ENCODE assay signal across 26 cellular contexts in the genomic region with DNA sequence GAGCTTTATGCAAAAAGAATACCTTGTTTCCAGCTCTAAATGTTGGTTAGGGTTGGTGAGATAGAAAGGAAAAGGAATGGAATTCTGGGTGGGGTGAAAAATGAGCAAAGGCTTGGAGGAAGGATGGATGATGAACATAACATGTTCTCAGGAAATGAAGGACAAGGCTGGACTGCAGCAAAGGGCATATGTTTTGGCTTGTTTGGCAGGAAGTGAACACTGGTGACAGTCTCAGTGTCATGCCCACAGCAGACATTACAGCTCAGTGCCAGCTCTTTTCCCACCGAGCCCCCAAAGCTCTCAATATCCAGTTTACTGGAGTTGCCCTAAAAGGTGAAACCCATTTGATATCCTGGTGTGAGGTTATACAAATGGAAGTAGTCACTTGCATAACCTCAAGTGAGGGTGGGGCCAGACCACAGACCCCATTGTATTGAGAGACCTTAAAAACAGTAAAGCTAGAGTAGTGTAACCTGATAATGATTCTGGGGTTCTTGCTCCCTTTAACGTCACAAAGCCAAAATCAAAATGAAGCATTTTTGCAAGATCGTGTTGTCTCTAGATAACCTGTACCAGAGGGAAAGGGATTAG.
DNase-seq lines count a peak whose midpoint lies in the region; ATAC-seq, FAIRE-seq and TF ChIP-seq lines count a peak whose summit lies in the region.
"Had no signal": no experiment of that assay in that cellular context is flagged by ENCODE, and none has a peak within 500 bp of the region (broad histone marks: within the 10 kb centered on the region; RNA-seq: fewer than 3 reads in every experiment).

No MANE protein-coding gene starts in this region.

- peaks cover 21% of the 10 kb centered on the region; the same call in 2 of the 3 replicates for H3K4me1 Mint-ChIP-seq in GM23338
- H3K4me1 Mint-ChIP-seq: activated CD4-positive, alpha-beta T cell treated with anti-CD3 and anti-CD28 coated beads, Interleukin-2, amount 10 ng/mL, durations not matched to agents 24 days and 14 days; activated naive CD4-positive, alpha-beta T cell treated with anti-CD3 and anti-CD28 coated beads, Interleukin-2, amount 50 U/mL, for 24 hours; central memory CD8-positive, alpha-beta T cell; IgD-negative memory B cell; neural crest cell had no signal

- no peaks in the 10 kb centered on the region for H3K79me2 ChIP-seq in GM23338 (replicated peaks; ENCODE audit: insufficient read depth)

- H3K27ac ChIP-seq in 22Rv1 (peak overlapping the region; percentile 72), GM23338 (ENCODE audit: low read depth) (no peak overlapping the region)
- H3K27ac ChIP-seq: lower lobe of right lung, sigmoid colon, SK-N-MC, thyroid gland had no signal

- TF ChIP-seq CTCF in 22Rv1 (IDR thresholded peaks at IDR 0.05) (no peak), GM23338 (conservative IDR thresholded peaks at IDR 0.05; ENCODE audit: low read depth in 2 of 2) (no peak), bronchial epithelial cell (IDR thresholded peaks at IDR 0.05; ENCODE audit: insufficient read depth, low read length, severe bottlenecking) (no peak)

- no peaks in the 10 kb centered on the region for H3F3A ChIP-seq in GM23338 (replicated peaks; ENCODE audit: low read depth)

- H3K4me3 ChIP-seq in GM23338 (no peak overlapping the region), bronchial epithelial cell (ENCODE audit: low read depth, low read length) (no peak overlapping the region)
- H3K4me3 ChIP-seq: lower lobe of right lung, sigmoid colon, SK-N-MC, thyroid gland had no signal

- DNase-seq in GM23338 (ENCODE audit: low spot score) (peak; percentile 53), bronchial epithelial cell (ENCODE audit: low read depth) (peak; percentile 20), iPS DF 19.7 (ENCODE audit: low read depth, low spot score) (peak; percentile 9)
- no peak for DNase-seq in effector CD4-positive, alpha-beta T cell
- no peak for DNase-seq in stimulated activated CD8-positive, alpha-beta memory T cell treated with anti-CD3 and anti-CD28 coated beads, Interleukin-4, amount 100 ng/mL, for 48 hours
- no peak for DNase-seq in stimulated activated CD4-positive, alpha-beta T cell treated with anti-CD3 and anti-CD28 coated beads, Interleukin-4, amount 100 ng/mL, for 4 hours
- DNase-seq: activated CD4-positive, alpha-beta T cell treated with anti-CD3 and anti-CD28 coated beads, Interleukin-2, amount 10 ng/mL, durations not matched to agents 24 days and 14 days; activated T-cell treated with anti-CD3 and anti-CD28 coated beads, Interleukin-2, amount 50 U/mL, for 72 hours; aorta; head of caudate nucleus; lower lobe of right lung; NCI-H1092 treated with DMSO at 0.1 percent for 48 hours; NCI-H1930; NCI-H510A; posterior cingulate gyrus; sigmoid colon; thyroid gland had no signal

- H3K9me3 Mint-ChIP-seq in GM23338 = no peaks in the 10 kb centered on the region
- H3K9me3 Mint-ChIP-seq: activated CD4-positive, alpha-beta T cell treated with anti-CD3 and anti-CD28 coated beads, Interleukin-2, amount 10 ng/mL, durations not matched to agents 24 days and 14 days; activated naive CD4-positive, alpha-beta T cell treated with anti-CD3 and anti-CD28 coated beads, Interleukin-2, amount 50 U/mL, for 24 hours; activated T-cell treated with anti-CD3 and anti-CD28 coated beads, Interleukin-2, amount 50 U/mL, for 72 hours; central memory CD8-positive, alpha-beta T cell; neural crest cell; stimulated activated naive CD8-positive, alpha-beta T cell treated with anti-CD3 and anti-CD28 coated beads, Interleukin-15, Interleukin-2, amounts not matched to agents 100 ng/mL and 50 ng/mL, for 24 hours had no signal

- 0 out of 3 replicates have a peak overlapping the region, but pooled peaks have one; percentile 15 for H3K4me3 Mint-ChIP-seq in GM23338
- H3K4me3 Mint-ChIP-seq: activated CD4-positive, alpha-beta T cell treated with anti-CD3 and anti-CD28 coated beads, Interleukin-2, amount 10 ng/mL, durations not matched to agents 24 days and 14 days; activated naive CD4-positive, alpha-beta T cell treated with anti-CD3 and anti-CD28 coated beads, Interleukin-2, amount 50 U/mL, for 24 hours; activated T-cell treated with anti-CD3 and anti-CD28 coated beads, Interleukin-2, amount 50 U/mL, for 72 hours; central memory CD8-positive, alpha-beta T cell; IgD-negative memory B cell; neural crest cell; stimulated activated naive CD8-positive, alpha-beta T cell treated with anti-CD3 and anti-CD28 coated beads, Interleukin-15, Interleukin-2, amounts not matched to agents 100 ng/mL and 50 ng/mL, for 24 hours had no signal

- H3K9me2 ChIP-seq in GM23338 (ENCODE audit: insufficient read depth) = no peaks in the 10 kb centered on the region

- H3K27me3 ChIP-seq in GM23338 (ENCODE audit: insufficient read depth) (no peaks in the 10 kb centered on the region), bronchial epithelial cell (ENCODE audit: control insufficient read depth, insufficient read depth, low read length) (no peaks in the 10 kb centered on the region)
- H3K27me3 ChIP-seq: sigmoid colon, thyroid gland had no signal

- H3K4me1 ChIP-seq in GM23338 (ENCODE audit: insufficient read depth) = peaks cover 23% of the 10 kb centered on the region
- H3K4me1 ChIP-seq: lower lobe of right lung, sigmoid colon, thyroid gland had no signal

- H3K36me3 ChIP-seq in GM23338 (ENCODE audit: insufficient read depth) (no peaks in the 10 kb centered on the region), bronchial epithelial cell (ENCODE audit: control insufficient read depth, insufficient read depth, low read length) (no peaks in the 10 kb centered on the region)

- H3K27me3 Mint-ChIP-seq in GM23338 (ENCODE audit: insufficient read depth, low read depth, poor library complexity) = no peaks in the 10 kb centered on the region
- H3K27me3 Mint-ChIP-seq: activated naive CD4-positive, alpha-beta T cell treated with anti-CD3 and anti-CD28 coated beads, Interleukin-2, amount 50 U/mL, for 24 hours; central memory CD8-positive, alpha-beta T cell; IgD-negative memory B cell; stimulated activated naive CD8-positive, alpha-beta T cell treated with anti-CD3 and anti-CD28 coated beads, Interleukin-15, Interleukin-2, amounts not matched to agents 100 ng/mL and 50 ng/mL, for 24 hours had no signal

- FAIRE-seq in bronchial epithelial cell (lab: Jason Lieb, UNC) = no peak
- FAIRE-seq: islet of Langerhans, RCC 7860 had no signal

- no peak overlapping the region for H2AFZ ChIP-seq in GM23338

- H3K36me3 Mint-ChIP-seq in GM23338 (ENCODE audit: low read depth) = no peaks in the 10 kb centered on the region
- H3K36me3 Mint-ChIP-seq: activated naive CD4-positive, alpha-beta T cell treated with anti-CD3 and anti-CD28 coated beads, Interleukin-2, amount 50 U/mL, for 24 hours had no signal

- H4K20me1 ChIP-seq in GM23338 (replicated peaks; ENCODE audit: insufficient read depth) = no peaks in the 10 kb centered on the region

- no peak overlapping the region for H3K27ac Mint-ChIP-seq in GM23338
- H3K27ac Mint-ChIP-seq: activated CD4-positive, alpha-beta T cell treated with anti-CD3 and anti-CD28 coated beads, Interleukin-2, amount 10 ng/mL, durations not matched to agents 24 days and 14 days; activated naive CD4-positive, alpha-beta T cell treated with anti-CD3 and anti-CD28 coated beads, Interleukin-2, amount 50 U/mL, for 24 hours; activated T-cell treated with anti-CD3 and anti-CD28 coated beads, Interleukin-2, amount 50 U/mL, for 72 hours; IgD-negative memory B cell; stimulated activated naive CD8-positive, alpha-beta T cell treated with anti-CD3 and anti-CD28 coated beads, Interleukin-15, Interleukin-2, amounts not matched to agents 100 ng/mL and 50 ng/mL, for 24 hours had no signal

- ATAC-seq in GM23338 = peak; percentile 94
- ATAC-seq: activated T-cell treated with anti-CD3 and anti-CD28 coated beads, Interleukin-2, amount 50 U/mL, for 72 hours; lower lobe of right lung had no signal

- peak overlapping the region; percentile 24; the same call in 1 of the 2 replicates for H3K4me2 ChIP-seq in GM23338

TF ChIP-seq in GM23338, 12 proteins besides CTCF, POLR2A, EP300 and RAD21 (continues in another document):
- TF ChIP-seq CREB1 (CRISPR knock-in tag; IDR thresholded peaks at IDR 0.05; ENCODE audit: low read depth) (no peak), EZH2 (IDR thresholded peaks at IDR 0.05; ENCODE audit: low read depth, unreplicated experiment) (no peak), POLR2AphosphoS5 (IDR thresholded peaks at IDR 0.05; ENCODE audit: low read depth) (no peak), JUNB (IDR thresholded peaks at IDR 0.05; ENCODE audit: unreplicated experiment) (no peak), ZNF114 (CRISPR knock-in tag; IDR thresholded peaks at IDR 0.05) (no peak)
- TF ChIP-seq, protein P1, sequence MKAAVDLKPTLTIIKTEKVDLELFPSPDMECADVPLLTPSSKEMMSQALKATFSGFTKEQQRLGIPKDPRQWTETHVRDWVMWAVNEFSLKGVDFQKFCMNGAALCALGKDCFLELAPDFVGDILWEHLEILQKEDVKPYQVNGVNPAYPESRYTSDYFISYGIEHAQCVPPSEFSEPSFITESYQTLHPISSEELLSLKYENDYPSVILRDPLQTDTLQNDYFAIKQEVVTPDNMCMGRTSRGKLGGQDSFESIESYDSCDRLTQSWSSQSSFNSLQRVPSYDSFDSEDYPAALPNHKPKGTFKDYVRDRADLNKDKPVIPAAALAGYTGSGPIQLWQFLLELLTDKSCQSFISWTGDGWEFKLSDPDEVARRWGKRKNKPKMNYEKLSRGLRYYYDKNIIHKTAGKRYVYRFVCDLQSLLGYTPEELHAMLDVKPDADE (IDR thresholded peaks at IDR 0.05) = no peak

Comparison
In these comparisons a context has a peak if more than half of its experiments do, and no peak if none do; other contexts are left out.
1. DNase-seq: peak in GM23338 (single experiment), bronchial epithelial cell (single experiment) and iPS DF 19.7 (single experiment); none in effector CD4-positive, alpha-beta T cell (single experiment), stimulated activated CD8-positive, alpha-beta memory T cell treated with anti-CD3 and anti-CD28 coated beads, Interleukin-4, amount 100 ng/mL, for 48 hours (single experiment) and stimulated activated CD4-positive, alpha-beta T cell treated with anti-CD3 and anti-CD28 coated beads, Interleukin-4, amount 100 ng/mL, for 4 hours (0 of 2).